Comparison of ENCODE assay signal across 1 cellular context in the genomic region with DNA sequence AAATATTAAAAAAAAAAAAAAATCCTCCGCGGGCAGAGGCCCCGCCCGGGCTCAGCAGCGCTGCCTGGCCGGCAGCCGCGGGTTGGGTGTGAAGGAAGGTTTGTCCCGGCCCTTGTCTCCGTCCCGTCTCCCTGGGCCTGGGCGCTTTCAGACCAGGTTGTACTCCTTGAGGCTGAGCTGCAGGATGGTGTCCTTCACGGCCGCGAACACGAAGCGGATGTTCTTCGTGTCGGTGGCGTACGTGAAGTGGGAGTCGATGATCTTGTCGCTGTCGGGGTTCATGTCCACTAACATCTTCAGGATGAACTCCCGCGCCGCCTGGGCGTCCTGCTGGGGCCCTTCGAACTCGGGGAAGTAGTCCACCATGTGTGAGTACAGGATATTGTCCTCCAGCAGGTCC.
TF ChIP-seq lines count a peak whose summit lies in the region.

No MANE protein-coding gene starts in this region.

TF ChIP-seq in IMR-90, 13 proteins besides CTCF, POLR2A, EP300 and RAD21 (continued from another document):
- TF ChIP-seq, protein P1, sequence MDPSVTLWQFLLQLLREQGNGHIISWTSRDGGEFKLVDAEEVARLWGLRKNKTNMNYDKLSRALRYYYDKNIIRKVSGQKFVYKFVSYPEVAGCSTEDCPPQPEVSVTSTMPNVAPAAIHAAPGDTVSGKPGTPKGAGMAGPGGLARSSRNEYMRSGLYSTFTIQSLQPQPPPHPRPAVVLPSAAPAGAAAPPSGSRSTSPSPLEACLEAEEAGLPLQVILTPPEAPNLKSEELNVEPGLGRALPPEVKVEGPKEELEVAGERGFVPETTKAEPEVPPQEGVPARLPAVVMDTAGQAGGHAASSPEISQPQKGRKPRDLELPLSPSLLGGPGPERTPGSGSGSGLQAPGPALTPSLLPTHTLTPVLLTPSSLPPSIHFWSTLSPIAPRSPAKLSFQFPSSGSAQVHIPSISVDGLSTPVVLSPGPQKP (IDR thresholded peaks at IDR 0.05; ENCODE audit: borderline replicate concordance, low read depth, low read length), result no peak
- TF ChIP-seq CHD1 (IDR thresholded peaks at IDR 0.05; ENCODE audit: low read depth, low read length), result no peak
- no peak for TF ChIP-seq BHLHE40 (IDR thresholded peaks at IDR 0.05; ENCODE audit: low read depth, low read length)
- no peak for TF ChIP-seq RFX5 (IDR thresholded peaks at IDR 0.05; ENCODE audit: low read depth, low read length)
- no peak for TF ChIP-seq NFE2L2 (IDR thresholded peaks at IDR 0.05; ENCODE audit: low read depth, low read length)
- TF ChIP-seq SMC3 (IDR thresholded peaks at IDR 0.05; ENCODE audit: low read depth, low read length), result no peak
